In genomic region chr3:15341030-15341726, GRCh38 we compare ENCODE assay signal across 18 cellular contexts.
"Had no signal": no experiment of that assay in that cellular context is flagged by ENCODE, and none has a peak within 500 bp of the region (broad histone marks: within the 10 kb centered on the region; RNA-seq: fewer than 3 reads in every experiment).

No MANE protein-coding gene starts in this region.

- H3K27me3 ChIP-seq: hepatocyte, testis had no signal

- H3K4me3 ChIP-seq: hepatocyte, prostate gland, testis had no signal

- H3K4me2 ChIP-seq: hepatocyte had no signal

- FAIRE-seq: kidney, urothelium cell line had no signal

- H3K27me3 Mint-ChIP-seq: activated T-helper 17 cell treated with anti-CD3 and anti-CD28 coated beads, Interleukin-2, amount 50 U/mL, for 72 hours; stimulated activated naive CD8-positive, alpha-beta T cell treated with anti-CD3 and anti-CD28 coated beads, Interleukin-15, Interleukin-2, amounts not matched to agents 100 ng/mL and 50 ng/mL, for 24 hours had no signal

- H3K79me2 ChIP-seq: hepatocyte had no signal

- H3K9me3 Mint-ChIP-seq: activated T-helper 17 cell treated with anti-CD3 and anti-CD28 coated beads, Interleukin-2, amount 50 U/mL, for 72 hours; brain; stimulated activated naive CD8-positive, alpha-beta T cell treated with anti-CD3 and anti-CD28 coated beads, Interleukin-15, Interleukin-2, amounts not matched to agents 100 ng/mL and 50 ng/mL, for 24 hours had no signal

- H3K36me3 Mint-ChIP-seq: brain had no signal

- H2AFZ ChIP-seq: hepatocyte had no signal

- H3K9me3 ChIP-seq: prostate gland, testis had no signal

- H3K4me3 Mint-ChIP-seq: activated CD8-positive, alpha-beta T cell treated with anti-CD3 and anti-CD28 coated beads, Interleukin-2, amount 10 ng/mL, durations not matched to agents 7 days and 5 days; activated T-helper 17 cell treated with anti-CD3 and anti-CD28 coated beads, Interleukin-2, amount 50 U/mL, for 72 hours; brain; stimulated activated naive CD8-positive, alpha-beta T cell treated with anti-CD3 and anti-CD28 coated beads, Interleukin-15, Interleukin-2, amounts not matched to agents 100 ng/mL and 50 ng/mL, for 24 hours had no signal

- H3K4me1 ChIP-seq: prostate gland, testis had no signal

- H3K36me3 ChIP-seq: prostate gland, WERI-Rb-1 had no signal

- H3K27ac Mint-ChIP-seq: activated CD8-positive, alpha-beta T cell treated with anti-CD3 and anti-CD28 coated beads, Interleukin-2, amount 10 ng/mL, durations not matched to agents 7 days and 5 days; activated T-helper 17 cell treated with anti-CD3 and anti-CD28 coated beads, Interleukin-2, amount 50 U/mL, for 72 hours; stimulated activated naive CD8-positive, alpha-beta T cell treated with anti-CD3 and anti-CD28 coated beads, Interleukin-15, Interleukin-2, amounts not matched to agents 100 ng/mL and 50 ng/mL, for 24 hours had no signal

- ATAC-seq: activated CD8-positive, alpha-beta T cell treated with anti-CD3 and anti-CD28 coated beads, Interleukin-2, amount 10 ng/mL, durations not matched to agents 7 days and 5 days; activated T-helper 17 cell treated with anti-CD3 and anti-CD28 coated beads, Interleukin-2, amount 50 U/mL, for 72 hours had no signal

- H3K27ac ChIP-seq: hepatocyte, prostate gland, testis, WERI-Rb-1 had no signal

- DNase-seq: activated CD4-positive, alpha-beta T cell treated with anti-CD3 and anti-CD28 coated beads for 4 hours; activated CD8-positive, alpha-beta T cell treated with anti-CD3 and anti-CD28 coated beads, Interleukin-2, amount 10 ng/mL, durations not matched to agents 7 days and 5 days; activated naive CD4-positive, alpha-beta T cell treated with anti-CD3 and anti-CD28 coated beads, Interleukin-2, amount 50 U/mL, for 16 hours; activated T-cell treated with anti-CD3 and anti-CD28 coated beads for 4 hours; effector memory CD4-positive, alpha-beta T cell; kidney; occipital lobe; stimulated activated CD4-positive, alpha-beta T cell treated with anti-CD3 and anti-CD28 coated beads, Interleukin-2, amount 100 ng/mL, for 48 hours; stimulated activated CD8-positive, alpha-beta memory T cell treated with anti-CD3 and anti-CD28 coated beads, Interleukin-4, amount 100 ng/mL, for 48 hours; T-helper 1 cell; testis; WERI-Rb-1 had no signal
